21 cellular contexts compared by ENCODE assay signal in genomic region chr13:20788312-20788711, GRCh38.
"Had no signal": no experiment of that assay in that cellular context is flagged by ENCODE, and none has a peak within 500 bp of the region (broad histone marks: within the 10 kb centered on the region; RNA-seq: fewer than 3 reads in every experiment).

No MANE protein-coding gene starts in this region.

- DNase-seq: effector memory CD8-positive, alpha-beta T cell; foreskin keratinocyte; kidney; mucosa of descending colon; naive B cell; sigmoid colon; stimulated activated CD4-positive, alpha-beta T cell treated with anti-CD3 and anti-CD28 coated beads, Interleukin-2, amount 100 ng/mL, for 24 hours; stimulated activated CD4-positive, alpha-beta T cell treated with anti-CD3 and anti-CD28 coated beads, Interleukin-4, amount 100 ng/mL, for 24 hours; stimulated activated naive CD4-positive, alpha-beta T cell treated with Interleukin-2 at 50 U/mL for 16 hours; stomach; tibial artery had no signal

- H3K27me3 Mint-ChIP-seq: effector memory CD8-positive, alpha-beta T cell; naive B cell; progenitor cell of endocrine pancreas; type B pancreatic cell had no signal

- H3K36me3 ChIP-seq: neural progenitor cell had no signal

- H3K27me3 ChIP-seq: foreskin keratinocyte, neural progenitor cell, right atrium auricular region, sigmoid colon, stomach, tibial artery had no signal

- H3K4me3 Mint-ChIP-seq: effector memory CD8-positive, alpha-beta T cell; mesothelial cell of epicardium; nephron; neural progenitor cell; stimulated activated effector memory CD8-positive, alpha-beta T cell treated with anti-CD3 and anti-CD28 coated beads, Interleukin-12 subunit alpha, Interleukin-12 subunit beta, amount 100 ng/mL, for 72 hours; type B pancreatic cell had no signal

- H3K27ac Mint-ChIP-seq: mesothelial cell of epicardium; nephron; neural progenitor cell; stimulated activated effector memory CD8-positive, alpha-beta T cell treated with anti-CD3 and anti-CD28 coated beads, Interleukin-12 subunit alpha, Interleukin-12 subunit beta, amount 100 ng/mL, for 72 hours; type B pancreatic cell had no signal

- H3K4me3 ChIP-seq: coronary artery, mucosa of descending colon, neural progenitor cell, right atrium auricular region, sigmoid colon, stomach, tibial artery had no signal

- H3K27ac ChIP-seq: coronary artery, foreskin keratinocyte, neural progenitor cell, parathyroid adenoma, right atrium auricular region, sigmoid colon, stomach, tibial artery had no signal

- H3K4me1 ChIP-seq: foreskin keratinocyte, neural progenitor cell, parathyroid adenoma, right atrium auricular region, sigmoid colon, stomach had no signal

- H3K4me1 Mint-ChIP-seq: mesothelial cell of epicardium, nephron, neural progenitor cell had no signal

- H3K9me3 ChIP-seq: mucosa of descending colon, right atrium auricular region, sigmoid colon, stomach, tibial artery had no signal

- H3K9me3 Mint-ChIP-seq: effector memory CD8-positive, alpha-beta T cell; mesothelial cell of epicardium; naive B cell; nephron; neural progenitor cell; stimulated activated effector memory CD8-positive, alpha-beta T cell treated with anti-CD3 and anti-CD28 coated beads, Interleukin-12 subunit alpha, Interleukin-12 subunit beta, amount 100 ng/mL, for 72 hours; type B pancreatic cell had no signal

- ATAC-seq: effector memory CD8-positive, alpha-beta T cell; esophagus mucosa; foreskin keratinocyte; stimulated activated effector memory CD8-positive, alpha-beta T cell treated with anti-CD3 and anti-CD28 coated beads, Interleukin-12 subunit alpha, Interleukin-12 subunit beta, amount 100 ng/mL, for 72 hours had no signal
